Comparison of ENCODE assay signal across 8 cellular contexts in genomic region chr16:667780-668518, GRCh38. TPM values are rescaled to one million over a fixed set of nuclear protein-coding genes. Genes with fewer than 3 reads are reported as not detected.
A peak's percentile ranks its signal among the peaks of the same experiment; 100 is the strongest.
DNase-seq lines count a peak whose midpoint lies in the region; ATAC-seq and TF ChIP-seq lines count a peak whose summit lies in the region.

RHOT2 (plus strand) TSS chr16:668132; CDS start chr16:668200, 68 bp downstream.

- WGBS in hepatocyte (ENCODE audit: low lambda C conversion rate, missing lambda C conversion rate): under 1% methylated on average over 30 of the region's 78 CpGs

- H3K4me3 ChIP-seq in astrocyte of the cerebellum (ENCODE audit: low read depth, low read length) (peak within 1 kb of the TSS; percentile 94), hepatocyte (peak within 1 kb of the TSS; percentile 92), retinal pigment epithelial cell (ENCODE audit: low read length) (peak within 1 kb of the TSS; percentile 82)

- H4K20me1 ChIP-seq in hepatocyte (ENCODE audit: insufficient read depth, poor library complexity, severe bottlenecking): no peaks in the 10 kb centered on the region

- H3K4me1 ChIP-seq in hepatocyte (ENCODE audit: insufficient read depth): peaks cover 4% of the 10 kb centered on the region

- peak; percentile 65 for TF ChIP-seq CTCF in astrocyte of the cerebellum (IDR thresholded peaks at IDR 0.05; ENCODE audit: low read depth, low read length, missing control alignments)
- peak; percentile 83 for TF ChIP-seq CTCF in hepatocyte (IDR thresholded peaks at IDR 0.05; ENCODE audit: poor library complexity)
- TF ChIP-seq CTCF in retinal pigment epithelial cell (conservative IDR thresholded peaks at IDR 0.05; ENCODE audit: low read depth, low read length): peak; percentile 60

- H3K9me2 ChIP-seq in hepatocyte (replicated peaks; ENCODE audit: insufficient read depth): no peaks in the 10 kb centered on the region

- peak within 1 kb of the TSS; percentile 74 for H3K27ac ChIP-seq in hepatocyte

- no peaks in the 10 kb centered on the region for H3K9me3 ChIP-seq in hepatocyte (ENCODE audit: low read depth)

- H3K4me2 ChIP-seq in hepatocyte: peak within 1 kb of the TSS; percentile 96

- no peaks in the 10 kb centered on the region for H3K36me3 ChIP-seq in hepatocyte (replicated peaks; ENCODE audit: insufficient read depth, low read depth)

- H3K27me3 ChIP-seq in hepatocyte: no peaks in the 10 kb centered on the region

- in situ Hi-C loops in astrocyte of the cerebellum (cut with HindIII; ENCODE audit: low sequenced_read_pairs): no loop called here

- peaks cover 23% of the 10 kb centered on the region for H3K79me2 ChIP-seq in hepatocyte

- ATAC-seq in GM18498 (IDR thresholded peaks at IDR 0.05; ENCODE audit: unreplicated experiment) (peak; percentile 89), HG02981 (IDR thresholded peaks at IDR 0.05; ENCODE audit: unreplicated experiment) (peak; percentile 83), GM21515 (IDR thresholded peaks at IDR 0.05; ENCODE audit: unreplicated experiment) (no peak)

- peak within 1 kb of the TSS; percentile 86 for H2AFZ ChIP-seq in hepatocyte

- peak; percentile 88 to 89 for DNase-seq in NCI-H2081 (lab: John Stamatoyannopoulos, UW)
- DNase-seq in T1000 (lab: John Stamatoyannopoulos, UW): peak; percentile 86
- peak; percentile 68 for DNase-seq in astrocyte of the cerebellum (ENCODE audit: low read depth)
- DNase-seq in hepatocyte (ENCODE audit: low spot score): peak; percentile 97
- peak; percentile 39 for DNase-seq in retinal pigment epithelial cell (ENCODE audit: low read depth)

RNA-seq across cellular contexts. Expression of gene RHOT2, which starts in this region (rescaled TPM):
- 41.8 and 63.2 TPM in 2 replicates for total RNA-seq in hepatocyte
- 158 and 201 TPM in 2 replicates for polyA plus RNA-seq in hepatocyte

Comparison
In these comparisons a context has a peak if more than half of its experiments do, and no peak if none do; other contexts are left out.
1. DNase-seq: peak in every context shown above with its lines; median percentile 97 in hepatocyte; 88 in NCI-H2081; 86 in T1000; 68 in astrocyte of the cerebellum; 39 in retinal pigment epithelial cell.